2 cellular contexts compared by ENCODE assay signal in genomic region chr6:20881365-20881764, GRCh38.
TF ChIP-seq lines count a peak whose summit lies in the region.

No MANE protein-coding gene starts in this region.

TF ChIP-seq in GM23338, 12 proteins besides CTCF, POLR2A, EP300 and RAD21 (continued from another document):
- no peak for TF ChIP-seq REST (IDR thresholded peaks at IDR 0.05; ENCODE audit: unreplicated experiment)
- TF ChIP-seq ZNF462 (CRISPR knock-in tag; IDR thresholded peaks at IDR 0.05): no peak
- no peak for TF ChIP-seq EZH2 (IDR thresholded peaks at IDR 0.05; ENCODE audit: low read depth, unreplicated experiment)
- TF ChIP-seq CREB1 (CRISPR knock-in tag; IDR thresholded peaks at IDR 0.05; ENCODE audit: low read depth): no peak
- no peak for TF ChIP-seq ETS1 (IDR thresholded peaks at IDR 0.05)
- no peak for TF ChIP-seq EZH2phosphoT487 (IDR thresholded peaks at IDR 0.05; ENCODE audit: unreplicated experiment)
- no peak for TF ChIP-seq STAT1 (IDR thresholded peaks at IDR 0.05; ENCODE audit: unreplicated experiment)
- TF ChIP-seq ZNF114 (CRISPR knock-in tag; IDR thresholded peaks at IDR 0.05): no peak
- TF ChIP-seq NANOG (IDR thresholded peaks at IDR 0.05; ENCODE audit: borderline replicate concordance): no peak
- no peak for TF ChIP-seq POLR2AphosphoS5 (IDR thresholded peaks at IDR 0.05; ENCODE audit: low read depth)
- no peak for TF ChIP-seq JUNB (IDR thresholded peaks at IDR 0.05; ENCODE audit: unreplicated experiment)
TF ChIP-seq in GM23338: peak in this region for 0.

TF ChIP-seq in WTC11, 78 proteins besides CTCF, POLR2A, EP300 and RAD21 (continued from another document):
- TF ChIP-seq ZMAT4 (CRISPR knock-in tag; IDR thresholded peaks at IDR 0.05) (no peak), STAT6 (CRISPR knock-in tag; conservative IDR thresholded peaks at IDR 0.05; ENCODE audit: low read depth) (no peak)
TF ChIP-seq in WTC11: peak in this region for 0.
